In genomic region chr20:35467339-35468224, GRCh38 we compare ENCODE assay signal across 12 cellular contexts. TPM values are rescaled to one million over a fixed set of nuclear protein-coding genes. Genes with fewer than 3 reads are reported as not detected.
DNase-seq lines count a peak whose midpoint lies in the region; ATAC-seq and TF ChIP-seq lines count a peak whose summit lies in the region.
"Had no signal": no experiment of that assay in that cellular context is flagged by ENCODE, and none has a peak within 500 bp of the region (broad histone marks: within the 10 kb centered on the region; RNA-seq: fewer than 3 reads in every experiment).

No MANE protein-coding gene starts in this region.

- H3K36me3 ChIP-seq in left ventricle myocardium inferior: peaks cover 77% of the 10 kb centered on the region

- ATAC-seq in left ventricle myocardium superior: peak; percentile 57
- ATAC-seq in HG03457 (IDR thresholded peaks at IDR 0.05; ENCODE audit: unreplicated experiment): no peak
- ATAC-seq in HG02970 (IDR thresholded peaks at IDR 0.05; ENCODE audit: low FRiP score, unreplicated experiment): no peak

- TF ChIP-seq CTCF in left ventricle myocardium inferior (IDR thresholded peaks at IDR 0.05; ENCODE audit: borderline replicate concordance): no peak
- TF ChIP-seq CTCF in cardiac fibroblast (IDR thresholded peaks at IDR 0.05; ENCODE audit: low read depth, low read length): no peak

- H3K4me1 ChIP-seq in left ventricle myocardium inferior: no peaks in the 10 kb centered on the region

- DNase-seq in left ventricle myocardium superior: peak; percentile 42
- DNase-seq in left ventricle myocardium inferior: no peak
- DNase-seq in cardiac fibroblast (ENCODE audit: low read depth in 2 of 2): peak; percentile 7 to 68
- peak; percentile 17 to 70 for DNase-seq in lung microvascular endothelial cell (ENCODE audit: low read depth in 2 of 2)
- no peak for DNase-seq in NCI-H526 treated with DMSO at 0.1 percent for 48 hours (lab: John Stamatoyannopoulos, UW)
- DNase-seq in RPMI8226: no peak
- DNase-seq: activated gamma-delta T cell, NCI-H446 treated with DMSO at 0.1 percent for 48 hours, T1000 had no signal

- no peak overlapping the region for H3K27ac ChIP-seq in left ventricle myocardium inferior (replicated peaks)
- H3K27ac ChIP-seq: epithelial cell of prostate had no signal

- no peaks in the 10 kb centered on the region for H3K27me3 ChIP-seq in left ventricle myocardium inferior (ENCODE audit: low read depth)

- intact Hi-C loops in left ventricle myocardium superior (cut with micrococcal nuclease): loop anchor here (10.0 kb wide), 1 partner anchor 417 kb away; no protein-coding TSS in a partner anchor
- intact Hi-C loops in left ventricle myocardium inferior (cut with micrococcal nuclease): no loop called here

- no peaks in the 10 kb centered on the region for H3K9me3 ChIP-seq in left ventricle myocardium inferior (replicated peaks)

- H3K4me3 ChIP-seq in left ventricle myocardium inferior (no peak overlapping the region), cardiac fibroblast (replicated peaks in 1 of 2; ENCODE audit: low read depth in 2 of 2, low read length in 2 of 2) (no peak overlapping the region)

RNA-seq across cellular contexts. Expression of gene CEP250, which starts 12.2 kb away (rescaled TPM):
- 17.7 TPM for total RNA-seq in left ventricle myocardium superior
- total RNA-seq in left ventricle myocardium inferior: 15.3 TPM
- 6.2 and 7.6 TPM in 2 replicates for total RNA-seq in lung microvascular endothelial cell

RNA-seq across cellular contexts. Expression of gene GDF5, which starts 29.6 kb away (rescaled TPM):
- total RNA-seq in left ventricle myocardium superior (0.12 TPM), left ventricle myocardium inferior (0.11 TPM), lung microvascular endothelial cell (not detected in 2 replicates)

RNA-seq across cellular contexts. Expression of gene UQCC1, which starts 55.8 kb away (rescaled TPM):
- total RNA-seq in left ventricle myocardium superior: 153 TPM
- 145 TPM for total RNA-seq in left ventricle myocardium inferior
- 15.7 and 19.2 TPM in 2 replicates for total RNA-seq in lung microvascular endothelial cell

Comparison
In these comparisons a context has a peak if more than half of its experiments do, and no peak if none do; other contexts are left out.
1. DNase-seq: peak in left ventricle myocardium superior (single experiment), cardiac fibroblast (2 of 2) and lung microvascular endothelial cell (2 of 2); none in left ventricle myocardium inferior (single experiment), NCI-H526 treated with DMSO at 0.1 percent for 48 hours (single experiment) and RPMI8226 (single experiment).